8 cellular contexts compared by ENCODE assay signal in the genomic region with DNA sequence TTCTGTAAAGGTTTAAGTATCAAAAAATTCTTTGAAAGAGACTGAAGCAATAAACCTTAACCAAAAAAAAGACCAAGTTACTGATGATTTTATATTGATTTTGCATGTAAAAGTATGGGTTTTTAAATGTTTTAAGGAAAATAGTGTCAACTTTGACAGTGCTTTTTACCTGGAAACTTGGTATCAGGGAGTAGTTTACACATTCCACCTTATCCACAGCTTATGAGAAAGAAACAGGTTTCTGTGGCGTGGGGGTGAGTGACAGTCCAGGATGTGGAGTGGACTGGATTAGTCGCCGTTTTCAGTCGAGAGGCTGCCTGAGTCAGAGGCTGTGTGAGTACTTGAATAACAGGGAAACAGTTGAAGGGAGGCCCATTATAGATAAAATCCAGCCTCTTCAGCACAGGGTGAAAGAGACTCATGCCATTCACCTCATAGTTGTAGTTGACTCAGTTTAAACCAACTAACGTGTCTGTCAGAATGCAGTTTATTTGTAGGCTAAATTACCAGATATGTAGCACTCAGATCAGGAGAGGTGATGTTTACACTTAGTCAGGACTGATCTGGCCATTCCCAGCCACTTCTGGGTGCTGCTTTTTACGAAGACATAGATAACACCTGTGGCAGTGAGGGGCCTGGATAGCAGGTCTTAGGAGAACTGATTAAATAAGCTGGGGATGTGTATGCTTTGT. TPM values are rescaled to one million over a fixed set of nuclear protein-coding genes. Genes with fewer than 3 reads are reported as not detected.
A peak's percentile ranks its signal among the peaks of the same experiment; 100 is the strongest.
DNase-seq lines count a peak whose midpoint lies in the region; ATAC-seq and TF ChIP-seq lines count a peak whose summit lies in the region.

No MANE protein-coding gene starts in this region.

- H3K36me3 Mint-ChIP-seq in activated CD8-positive, alpha-beta memory T cell treated with anti-CD3 and anti-CD28 coated beads, Interleukin-2, amount 10 ng/mL, durations not matched to agents 7 days and 5 days, result peaks cover 35% of the 10 kb centered on the region
- peaks cover 50% of the 10 kb centered on the region for H3K36me3 Mint-ChIP-seq in activated CD8-positive, alpha-beta T cell treated with anti-CD3 and anti-CD28 coated beads for 36 hours (ENCODE audit: low read depth)

- no TSS peak for BruUV-seq in IMR-90 (replicated peaks; lab: Mats Ljungman, UMichigan)

- H2BK15ac ChIP-seq in IMR-90 (ENCODE audit: low read depth, low read length), result peak overlapping the region; percentile 26; the same call in 1 of the 3 replicates

- DNase-seq in activated CD8-positive, alpha-beta memory T cell treated with anti-CD3 and anti-CD28 coated beads, Interleukin-2, amount 10 ng/mL, durations not matched to agents 7 days and 5 days, result peak; percentile 86
- DNase-seq in activated CD8-positive, alpha-beta memory T cell treated with anti-CD3 and anti-CD28 coated beads for 24 hours, result no peak
- DNase-seq in IMR-90, result peak; percentile 83
- peak; percentile 86 for DNase-seq in activated CD8-positive, alpha-beta T cell treated with anti-CD3 and anti-CD28 coated beads for 36 hours
- peak; percentile 83 for DNase-seq in fibroblast of mammary gland (ENCODE audit: low read depth)
- DNase-seq in smooth muscle cell (lab: John Stamatoyannopoulos, UW; ENCODE audit: unreplicated experiment), result no peak
- DNase-seq in hypothalamus (lab: John Stamatoyannopoulos, UW), result no peak

- H2AK5ac ChIP-seq in IMR-90 (ENCODE audit: low read depth, low read length), result no peak overlapping the region; the same call in 1 of the 2 replicates

- TF ChIP-seq POLR2A in IMR-90 (IDR thresholded peaks at IDR 0.05; ENCODE audit: low read depth, low read length), result no peak

- H3K27me3 ChIP-seq in IMR-90 (ENCODE audit: control insufficient read depth, insufficient read depth, low read length) (no peaks in the 10 kb centered on the region), smooth muscle cell (ENCODE audit: low read depth) (no peaks in the 10 kb centered on the region)

- H3K4me1 Mint-ChIP-seq in activated CD8-positive, alpha-beta memory T cell treated with anti-CD3 and anti-CD28 coated beads, Interleukin-2, amount 10 ng/mL, durations not matched to agents 7 days and 5 days, result peaks cover 85% of the 10 kb centered on the region
- peaks cover 85% of the 10 kb centered on the region for H3K4me1 Mint-ChIP-seq in activated CD8-positive, alpha-beta T cell treated with anti-CD3 and anti-CD28 coated beads for 36 hours (ENCODE audit: low read depth)

- no peak for TF ChIP-seq RAD21 in IMR-90 (IDR thresholded peaks at IDR 0.05; ENCODE audit: low read length)

- H3F3A ChIP-seq in smooth muscle cell (ENCODE audit: low read depth), result peaks cover 25% of the 10 kb centered on the region

- no peaks in the 10 kb centered on the region for H3K27me3 Mint-ChIP-seq in activated CD8-positive, alpha-beta memory T cell treated with anti-CD3 and anti-CD28 coated beads, Interleukin-2, amount 10 ng/mL, durations not matched to agents 7 days and 5 days
- H3K27me3 Mint-ChIP-seq in activated CD8-positive, alpha-beta T cell treated with anti-CD3 and anti-CD28 coated beads for 36 hours, result no peaks in the 10 kb centered on the region

- H2AFZ ChIP-seq in IMR-90 (replicated peaks; ENCODE audit: low read length, poor library complexity), result no peak overlapping the region
- H2AFZ ChIP-seq in smooth muscle cell (ENCODE audit: low read depth), result no peak overlapping the region

- no peak overlapping the region for H3K18ac ChIP-seq in IMR-90 (ENCODE audit: low read depth, low read length)

- peak overlapping the region; percentile 49 for H3K4ac ChIP-seq in IMR-90 (ENCODE audit: low read depth, low read length)

- no peak for TF ChIP-seq CTCF in IMR-90 (conservative IDR thresholded peaks at IDR 0.05; ENCODE audit: low read depth, low read length)
- TF ChIP-seq CTCF in activated CD8-positive, alpha-beta T cell treated with anti-CD3 and anti-CD28 coated beads for 36 hours (IDR thresholded peaks at IDR 0.05), result no peak
- no peak for TF ChIP-seq CTCF in fibroblast of mammary gland (conservative IDR thresholded peaks at IDR 0.05; ENCODE audit: control insufficient read depth, insufficient read depth, low read depth, low read length)
- TF ChIP-seq CTCF in smooth muscle cell (IDR thresholded peaks at IDR 0.05; ENCODE audit: borderline replicate concordance, insufficient read depth, poor library complexity, severe bottlenecking), result no peak

- H3K9me3 Mint-ChIP-seq in activated CD8-positive, alpha-beta memory T cell treated with anti-CD3 and anti-CD28 coated beads, Interleukin-2, amount 10 ng/mL, durations not matched to agents 7 days and 5 days (ENCODE audit: low read depth), result no peaks in the 10 kb centered on the region
- H3K9me3 Mint-ChIP-seq in activated CD8-positive, alpha-beta T cell treated with anti-CD3 and anti-CD28 coated beads for 36 hours, result no peaks in the 10 kb centered on the region

- no peak overlapping the region for H3K56ac ChIP-seq in IMR-90 (ENCODE audit: extremely low read depth, insufficient read depth, low read length)

- in situ Hi-C loops in IMR-90 (cut with MboI; ENCODE audit: low sequenced_read_pairs), result no loop called here

- H3K4me3 ChIP-seq in IMR-90 (ENCODE audit: insufficient read depth, low read depth, low read length), result no peak overlapping the region
- no peak overlapping the region for H3K4me3 ChIP-seq in fibroblast of mammary gland (ENCODE audit: control insufficient read depth, low read depth, low read length)
- H3K4me3 ChIP-seq in smooth muscle cell, result peak overlapping the region; percentile 41

- H2BK120ac ChIP-seq in IMR-90 (ENCODE audit: low read depth, low read length), result peak overlapping the region; percentile 49; the same call in 1 of the 2 replicates

- no CpG with 5 or more reads among the region's 6 CpGs for WGBS in IMR-90 (ENCODE audit: extremely low coverage in 2 of 2, insufficient read length in 1 of 2), 2 experiments
- 3% methylated on average over 6 of the region's 6 CpGs for WGBS in smooth muscle cell (ENCODE audit: low lambda C conversion rate)

- H2BK20ac ChIP-seq in IMR-90 (ENCODE audit: low read depth, low read length), result peak overlapping the region; percentile 43

- no peak overlapping the region for H3K9ac ChIP-seq in IMR-90 (ENCODE audit: low read depth, low read length)
- peak overlapping the region; percentile 86 for H3K9ac ChIP-seq in smooth muscle cell (ENCODE audit: low read depth)

- H3K4me1 ChIP-seq in IMR-90 (ENCODE audit: control insufficient read depth, insufficient read depth, low read length) (peaks cover 22% of the 10 kb centered on the region), smooth muscle cell (ENCODE audit: low read depth) (peaks cover 33% of the 10 kb centered on the region)

- H4K91ac ChIP-seq in IMR-90 (ENCODE audit: insufficient read depth, low read depth, low read length), result no peak overlapping the region

- CTCF ChIA-PET in activated CD8-positive, alpha-beta memory T cell treated with anti-CD3 and anti-CD28 coated beads, Interleukin-2, amount 10 ng/mL, durations not matched to agents 7 days and 5 days (lab: Charles Lee), result interaction anchor here (1.0 to 2.6 kb wide), 6 partner anchors 19 to 129 kb away, joined by 3 to 8 read pairs (median 4); no protein-coding TSS in a partner anchor
- CTCF ChIA-PET in IMR-90 (lab: Yijun Ruan, JAX), result interaction anchor here (0.7 to 1.1 kb wide), 3 partner anchors 16 to 129 kb away, joined by 3 to 4 read pairs (median 3); no protein-coding TSS in a partner anchor
- CTCF ChIA-PET in activated CD8-positive, alpha-beta T cell treated with anti-CD3 and anti-CD28 coated beads for 36 hours (lab: Charles Lee), result interaction anchor here (0.9 to 4.2 kb wide), 14 partner anchors 8 to 279 kb away, joined by 3 to 29 read pairs (median 5); no protein-coding TSS in a partner anchor

- H3K27ac ChIP-seq in IMR-90 (ENCODE audit: insufficient read depth, low read length) (no peak overlapping the region), smooth muscle cell (ENCODE audit: low read depth) (peak overlapping the region; percentile 97)

- peak overlapping the region; percentile 48 for H2BK5ac ChIP-seq in IMR-90 (ENCODE audit: low read depth, low read length, poor library complexity, severe bottlenecking)

- peak overlapping the region; percentile 54 for H3K14ac ChIP-seq in IMR-90 (replicated peaks; ENCODE audit: low read depth, low read length)

- peak; percentile 74 for ATAC-seq in activated CD8-positive, alpha-beta memory T cell treated with anti-CD3 and anti-CD28 coated beads, Interleukin-2, amount 10 ng/mL, durations not matched to agents 7 days and 5 days
- ATAC-seq in IMR-90 (ENCODE audit: low read depth), result peak; percentile 65
- ATAC-seq in activated CD8-positive, alpha-beta T cell treated with anti-CD3 and anti-CD28 coated beads for 36 hours, result peak; percentile 86
- ATAC-seq in GM19324 (IDR thresholded peaks at IDR 0.05; ENCODE audit: low FRiP score, unreplicated experiment), result no peak

- H3K79me2 ChIP-seq in smooth muscle cell (ENCODE audit: low read depth), result peaks cover 36% of the 10 kb centered on the region

- peak overlapping the region; percentile 88 for H3K27ac Mint-ChIP-seq in activated CD8-positive, alpha-beta memory T cell treated with anti-CD3 and anti-CD28 coated beads, Interleukin-2, amount 10 ng/mL, durations not matched to agents 7 days and 5 days
- peak overlapping the region; percentile 93 for H3K27ac Mint-ChIP-seq in activated CD8-positive, alpha-beta T cell treated with anti-CD3 and anti-CD28 coated beads for 36 hours

- H2AK9ac ChIP-seq in IMR-90 (replicated peaks; ENCODE audit: low read depth, low read length, poor library complexity), result peak overlapping the region; percentile 15

- H3K79me1 ChIP-seq in IMR-90 (ENCODE audit: low read depth in 1 of 2, low read length in 2 of 2), result peaks cover 15 to 25% of the 10 kb centered on the region in 2 experiments

- H3K9me3 ChIP-seq in IMR-90 (ENCODE audit: control insufficient read depth, insufficient read depth, low read length) (no peaks in the 10 kb centered on the region), smooth muscle cell (replicated peaks; ENCODE audit: low read depth) (no peaks in the 10 kb centered on the region)

- no peak overlapping the region for H4K5ac ChIP-seq in IMR-90 (ENCODE audit: low read depth, low read length)

- peak overlapping the region in 1 of 2 experiments; percentile 70; a peak in 1 of 4 replicates for H4K8ac ChIP-seq in IMR-90 (ENCODE audit: low read depth in 2 of 2, low read length in 2 of 2)

- POLR2A ChIA-PET in IMR-90 (lab: Charles Lee; ENCODE audit: unreplicated experiment), result no interaction called here
- POLR2A ChIA-PET in activated CD8-positive, alpha-beta T cell treated with anti-CD3 and anti-CD28 coated beads for 36 hours (lab: Charles Lee), result interaction anchor here (0.7 to 2.8 kb wide), 11 partner anchors 8 to 127 kb away, joined by 3 to 11 read pairs (median 4); no protein-coding TSS in a partner anchor

- H4K20me1 ChIP-seq in IMR-90 (ENCODE audit: insufficient read depth, low read length) (peaks cover 29% of the 10 kb centered on the region), smooth muscle cell (ENCODE audit: low read depth) (peaks cover 1% of the 10 kb centered on the region)

- peak overlapping the region; percentile 42; the same call in 1 of the 2 replicates for H3K4me2 ChIP-seq in IMR-90 (ENCODE audit: low read depth, low read length)
- H3K4me2 ChIP-seq in smooth muscle cell, result peak overlapping the region; percentile 75

- peaks cover 22% of the 10 kb centered on the region for H3K9me1 ChIP-seq in IMR-90 (ENCODE audit: insufficient read depth, low read length)

- dilution Hi-C loops in IMR-90 (cut with HindIII; ENCODE audit: low sequenced_read_pairs, unreplicated experiment), result no loop called here

- H3K4me3 Mint-ChIP-seq in activated CD8-positive, alpha-beta memory T cell treated with anti-CD3 and anti-CD28 coated beads, Interleukin-2, amount 10 ng/mL, durations not matched to agents 7 days and 5 days, result peak overlapping the region; percentile 78
- peak overlapping the region; percentile 76 for H3K4me3 Mint-ChIP-seq in activated CD8-positive, alpha-beta T cell treated with anti-CD3 and anti-CD28 coated beads for 36 hours

- intact Hi-C loops in IMR-90 (cut with micrococcal nuclease), result no loop called here
- intact Hi-C loops in activated CD8-positive, alpha-beta T cell treated with anti-CD3 and anti-CD28 coated beads for 36 hours (cut with micrococcal nuclease), result loop anchor here (10.0 kb wide), 1 partner anchor 127 kb away; no protein-coding TSS in a partner anchor

- H3K23ac ChIP-seq in IMR-90 (ENCODE audit: low read depth, low read length), result 0 out of 2 replicates have a peak overlapping the region, but pooled peaks have one; percentile 27

- H3K36me3 ChIP-seq in IMR-90 (ENCODE audit: control insufficient read depth, insufficient read depth, low read length), result peaks cover 2% of the 10 kb centered on the region; the same call in 1 of the 2 replicates
- H3K36me3 ChIP-seq in smooth muscle cell (ENCODE audit: low read depth), result no peaks in the 10 kb centered on the region

RNA-seq across cellular contexts. Expression of gene GPR183, which starts 0.6 kb away (rescaled TPM):
- 10 to 100 TPM; 15.3 to 19.5 TPM for total RNA-seq in activated CD8-positive, alpha-beta memory T cell treated with anti-CD3 and anti-CD28 coated beads, Interleukin-2, amount 10 ng/mL, durations not matched to agents 7 days and 5 days
- total RNA-seq in IMR-90 (2012; rRNA removed) (0.18 and 0.28 TPM in 2 replicates), smooth muscle cell (33.0 and 46.4 TPM in 2 replicates)
- polyA plus RNA-seq in IMR-90 (2012; rRNA removed) (0.31 and 0.44 TPM in 2 replicates), smooth muscle cell (26.8 and 32.4 TPM in 2 replicates)
- polyA plus RNA-seq in IMR-90 (2012; cell fraction: cytosol; rRNA removed), result 0.03 and 0.04 TPM in 2 replicates
- polyA plus RNA-seq in IMR-90 (2012; cell fraction: nucleus; rRNA removed; ENCODE audit: low replicate concordance), result 0.04 and 0.10 TPM in 2 replicates
- total RNA-seq in activated CD8-positive, alpha-beta T cell treated with anti-CD3 and anti-CD28 coated beads for 36 hours, result 10 to 100 TPM in 1 of 2 experiments, 1 to 10 TPM in 1; 8.6 to 10.0 TPM

RNA-seq across cellular contexts. Expression of gene GPR18, which starts 49.6 kb away (rescaled TPM):
- 10 to 100 TPM; 11.1 to 13.1 TPM for total RNA-seq in activated CD8-positive, alpha-beta memory T cell treated with anti-CD3 and anti-CD28 coated beads, Interleukin-2, amount 10 ng/mL, durations not matched to agents 7 days and 5 days
- not detected in 2 replicates for total RNA-seq in IMR-90 (2012; rRNA removed)
- polyA plus RNA-seq in IMR-90 (2012; rRNA removed), result not detected in 2 replicates
- not detected in 2 replicates for polyA plus RNA-seq in IMR-90 (2012; cell fraction: cytosol; rRNA removed)
- polyA plus RNA-seq in IMR-90 (2012; cell fraction: nucleus; rRNA removed; ENCODE audit: low replicate concordance), result not detected in 2 replicates
- 10 to 100 TPM; 11.4 to 11.6 TPM for total RNA-seq in activated CD8-positive, alpha-beta T cell treated with anti-CD3 and anti-CD28 coated beads for 36 hours
- total RNA-seq in smooth muscle cell, result 0.36 TPM in 1 of 2 replicates, not detected in the other
- polyA plus RNA-seq in smooth muscle cell, result 0.38 TPM in 1 of 2 replicates, not detected in the other

Comparison
In these comparisons a context has a peak if more than half of its experiments do, and no peak if none do; other contexts are left out.
1. DNase-seq: peak in activated CD8-positive, alpha-beta memory T cell treated with anti-CD3 and anti-CD28 coated beads, Interleukin-2, amount 10 ng/mL, durations not matched to agents 7 days and 5 days (single experiment), IMR-90 (single experiment), activated CD8-positive, alpha-beta T cell treated with anti-CD3 and anti-CD28 coated beads for 36 hours (single experiment) and fibroblast of mammary gland (single experiment); none in activated CD8-positive, alpha-beta memory T cell treated with anti-CD3 and anti-CD28 coated beads for 24 hours (single experiment), smooth muscle cell (single experiment) and hypothalamus (0 of 51).